28 cellular contexts compared by ENCODE assay signal in the genomic region with DNA sequence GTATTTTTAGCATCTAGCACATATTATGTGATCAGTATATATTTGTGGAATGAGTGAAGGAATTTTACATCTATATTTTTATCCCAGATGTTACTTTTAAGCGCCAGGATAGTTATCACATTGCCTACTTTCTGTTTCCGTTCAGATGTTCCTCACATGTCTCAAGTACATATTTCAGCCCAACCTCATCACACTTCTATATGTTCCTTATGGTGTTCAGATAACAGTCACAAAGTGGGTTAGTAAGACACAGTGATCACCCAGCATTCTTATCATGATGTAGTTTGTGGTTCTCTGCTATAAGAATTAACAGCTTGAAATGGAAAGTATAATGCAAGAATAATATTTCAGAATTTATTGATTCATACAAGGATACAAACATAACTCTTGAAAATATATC.
"Had no signal": no experiment of that assay in that cellular context is flagged by ENCODE, and none has a peak within 500 bp of the region (broad histone marks: within the 10 kb centered on the region; RNA-seq: fewer than 3 reads in every experiment).

No MANE protein-coding gene starts in this region.

- H3K9me3 ChIP-seq: ascending aorta, body of pancreas, Peyer's patch, SJSA1 had no signal

- H3K27ac ChIP-seq: ascending aorta, body of pancreas, Peyer's patch, RWPE1, SJSA1 had no signal

- H3K36me3 Mint-ChIP-seq: activated naive CD4-positive, alpha-beta T cell treated with anti-CD3 and anti-CD28 coated beads, Interleukin-2, amount 50 U/mL, for 72 hours had no signal

- H3K36me3 ChIP-seq: ascending aorta, Peyer's patch, SJSA1 had no signal

- H3K27ac Mint-ChIP-seq: activated CD8-positive, alpha-beta T cell treated with anti-CD3 and anti-CD28 coated beads, Interleukin-2, amount 10 ng/mL, durations not matched to agents 7 days and 5 days; activated naive CD4-positive, alpha-beta T cell treated with anti-CD3 and anti-CD28 coated beads, Interleukin-2, amount 50 U/mL, for 72 hours; activated naive CD8-positive, alpha-beta T cell treated with anti-CD3 and anti-CD28 coated beads, Interleukin-2, amount 50 U/mL, for 24 hours; T-helper 2 cell treated with Interferon-gamma antibody and Interleukin-4, amounts not matched to agents 5 μg/mL and 100 μg/mL, for 36 hours had no signal

- H3K9me3 Mint-ChIP-seq: activated naive CD4-positive, alpha-beta T cell treated with anti-CD3 and anti-CD28 coated beads, Interleukin-2, amount 50 U/mL, for 72 hours; activated naive CD8-positive, alpha-beta T cell treated with anti-CD3 and anti-CD28 coated beads, Interleukin-2, amount 50 U/mL, for 24 hours; T-helper 2 cell treated with Interferon-gamma antibody and Interleukin-4, amounts not matched to agents 5 μg/mL and 100 μg/mL, for 36 hours had no signal

- H3K4me1 ChIP-seq: ascending aorta, body of pancreas, SJSA1 had no signal

- FAIRE-seq: bronchial epithelial cell had no signal

- ATAC-seq: activated CD4-positive, CD25-positive, alpha-beta regulatory T cell treated with anti-CD3 and anti-CD28 coated beads, Interleukin-2, amount 50 U/mL, for 24 hours; activated CD8-positive, alpha-beta T cell treated with anti-CD3 and anti-CD28 coated beads, Interleukin-2, amount 10 ng/mL, durations not matched to agents 7 days and 5 days; activated naive CD4-positive, alpha-beta T cell treated with anti-CD3 and anti-CD28 coated beads, Interleukin-2, amount 50 U/mL, for 72 hours; activated naive CD8-positive, alpha-beta T cell treated with anti-CD3 and anti-CD28 coated beads, Interleukin-2, amount 50 U/mL, for 24 hours; body of pancreas; SK-N-SH treated with all-trans-retinoic acid at 6 μM for 48 hours had no signal

- H3K27me3 ChIP-seq: ascending aorta, body of pancreas, Peyer's patch, SJSA1 had no signal

- H3K27me3 Mint-ChIP-seq: activated naive CD8-positive, alpha-beta T cell treated with anti-CD3 and anti-CD28 coated beads, Interleukin-2, amount 50 U/mL, for 24 hours had no signal

- H3K4me3 ChIP-seq: ascending aorta, body of pancreas, Peyer's patch, SJSA1 had no signal

- H3K4me3 Mint-ChIP-seq: activated CD8-positive, alpha-beta T cell treated with anti-CD3 and anti-CD28 coated beads, Interleukin-2, amount 10 ng/mL, durations not matched to agents 7 days and 5 days; activated naive CD8-positive, alpha-beta T cell treated with anti-CD3 and anti-CD28 coated beads, Interleukin-2, amount 50 U/mL, for 24 hours; T-helper 2 cell treated with Interferon-gamma antibody and Interleukin-4, amounts not matched to agents 5 μg/mL and 100 μg/mL, for 36 hours had no signal

- DNase-seq: activated CD4-positive, alpha-beta T cell treated with anti-CD3 and anti-CD28 coated beads for 48 hours; activated CD4-positive, alpha-beta T cell treated with anti-CD3 and anti-CD28 coated beads, Interleukin-2, amount 50 U/mL, for 4 hours; activated CD8-positive, alpha-beta memory T cell treated with anti-CD3 and anti-CD28 coated beads, Interleukin-2, amount 50 U/mL, for 48 hours; activated CD8-positive, alpha-beta T cell treated with anti-CD3 and anti-CD28 coated beads, Interleukin-2, amount 10 ng/mL, durations not matched to agents 7 days and 5 days; activated naive CD8-positive, alpha-beta T cell treated with anti-CD3 and anti-CD28 coated beads, Interleukin-2, amount 50 U/mL, for 24 hours; activated T-cell treated with anti-CD3 and anti-CD28 coated beads, Interleukin-2, amount 50 U/mL, for 1 hour; amniotic stem cell; body of pancreas; KG1; NCI-H1092; NCI-H1417; NCI-H1930; NCI-H2171; NCI-H226; NCI-H526; NCI-H774; NK-92 treated with Interleukin-12 subunit alpha and Interleukin-12 subunit beta, amount 100 ng/mL, for 24 hours; Peyer's patch; Right ventricle myocardium superior; SW 1271 had no signal
